Comparison of ENCODE assay signal across 1 cellular context in genomic region chr19:42324655-42325307, GRCh38.
TF ChIP-seq lines count a peak whose summit lies in the region.

No MANE protein-coding gene starts in this region.

TF ChIP-seq in A549, 52 proteins besides CTCF, POLR2A, EP300 and RAD21 (continued from another document):
- TF ChIP-seq ELK1 (IDR thresholded peaks at IDR 0.05; ENCODE audit: low read depth, low read length), result no peak
- no peak for TF ChIP-seq HOXA7 (CRISPR knock-in tag; IDR thresholded peaks at IDR 0.05)
- no peak for TF ChIP-seq CBX2 (IDR thresholded peaks at IDR 0.05; ENCODE audit: borderline replicate concordance, low read depth)
- no peak for TF ChIP-seq RNF2 (IDR thresholded peaks at IDR 0.05; ENCODE audit: borderline replicate concordance, low read depth)
- TF ChIP-seq ESRRA (IDR thresholded peaks at IDR 0.05; ENCODE audit: borderline replicate concordance, low read length), result peak; percentile 62; the same call in 1 of the 2 replicates
- TF ChIP-seq HDAC2 (IDR thresholded peaks at IDR 0.05), result peak; percentile 96
- TF ChIP-seq HOXB13 (CRISPR knock-in tag; IDR thresholded peaks at IDR 0.05; ENCODE audit: low read depth), result no peak
- no peak for TF ChIP-seq MAX (IDR thresholded peaks at IDR 0.05)
- TF ChIP-seq RCOR1 (IDR thresholded peaks at IDR 0.05; ENCODE audit: low read depth, low read length), result peak; percentile 84; the same call in 1 of the 2 replicates
- TF ChIP-seq NR3C1 (IDR thresholded peaks at IDR 0.05), result no peak
- no peak for TF ChIP-seq FOSB (CRISPR knock-in tag; IDR thresholded peaks at IDR 0.05)
- no peak for TF ChIP-seq TFCP2L1 (CRISPR knock-in tag; IDR thresholded peaks at IDR 0.05)
- TF ChIP-seq TP53 (CRISPR knock-in tag; IDR thresholded peaks at IDR 0.05), result no peak
- TF ChIP-seq ZNF302 (CRISPR knock-in tag; IDR thresholded peaks at IDR 0.05), result no peak
- TF ChIP-seq REST (IDR thresholded peaks at IDR 0.05), result no peak
- no peak for TF ChIP-seq MYC (IDR thresholded peaks at IDR 0.05; ENCODE audit: borderline replicate concordance, low read length)
- TF ChIP-seq FOXS1 (CRISPR knock-in tag; IDR thresholded peaks at IDR 0.05), result no peak
- TF ChIP-seq ATOH8 (CRISPR knock-in tag; IDR thresholded peaks at IDR 0.05; ENCODE audit: low read depth), result no peak
- TF ChIP-seq SMC3 (IDR thresholded peaks at IDR 0.05), result no peak; the same call in 2 of the 3 replicates
TF ChIP-seq in A549: peak in this region for 9.
